ENCODE assay signal across 8 cellular contexts in genomic region chr3:32238027-32238815, GRCh38. TPM values are rescaled to one million over a fixed set of nuclear protein-coding genes. Genes with fewer than 3 reads are reported as not detected.
A peak's percentile ranks its signal among the peaks of the same experiment; 100 is the strongest.
DNase-seq lines count a peak whose midpoint lies in the region; ATAC-seq and TF ChIP-seq lines count a peak whose summit lies in the region.

A gene with protein sequence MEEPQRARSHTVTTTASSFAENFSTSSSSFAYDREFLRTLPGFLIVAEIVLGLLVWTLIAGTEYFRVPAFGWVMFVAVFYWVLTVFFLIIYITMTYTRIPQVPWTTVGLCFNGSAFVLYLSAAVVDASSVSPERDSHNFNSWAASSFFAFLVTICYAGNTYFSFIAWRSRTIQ (plus strand): TSS chr3:32238680. CDS start chr3:32238973, 293 bp downstream.

- peak within 1 kb of the TSS; percentile 89 for H3K4me2 ChIP-seq in OCI-LY3 (ENCODE audit: low read length)

- H3K4me1 ChIP-seq in OCI-LY3 (ENCODE audit: low read length), result peaks cover 11% of the 10 kb centered on the region
- peaks cover 10 to 17% of the 10 kb centered on the region in 2 experiments for H3K4me1 ChIP-seq in neutrophil (ENCODE audit: control insufficient read depth in 1 of 2, insufficient read depth in 1 of 2, low read depth in 1 of 2, low read length in 1 of 2)
- peaks cover 0 to 16% (median 6%) of the 10 kb centered on the region in 4 donors for H3K4me1 ChIP-seq in tibial nerve

- peaks cover 16% of the 10 kb centered on the region for H3K27me3 Mint-ChIP-seq in activated T-cell treated with anti-CD3 and anti-CD28 coated beads, Interleukin-2, amount 50 U/mL, for 72 hours (ENCODE audit: low read depth)

- peak within 1 kb of the TSS; percentile 70 for H3K9ac ChIP-seq in OCI-LY3 (ENCODE audit: low read length)

- in situ Hi-C loops in GM13976 (cut with MboI; ENCODE audit: low sequenced_read_pairs, unreplicated experiment), result no loop called here

- peaks cover 34% of the 10 kb centered on the region for H3K4me1 Mint-ChIP-seq in activated T-cell treated with anti-CD3 and anti-CD28 coated beads, Interleukin-2, amount 50 U/mL, for 72 hours (ENCODE audit: low read depth)

- H3K9me3 Mint-ChIP-seq in activated T-cell treated with anti-CD3 and anti-CD28 coated beads, Interleukin-2, amount 50 U/mL, for 72 hours, result peaks cover 2 to 7% of the 10 kb centered on the region in 2 donors

- DNase-seq in GM13976 (ENCODE audit: low spot score) (peak; percentile 82), fibroblast of pulmonary artery (ENCODE audit: low read depth) (peak; percentile 44), tibial nerve (ENCODE audit: low spot score in 2 of 2) (peak in 1 of 2 donors; percentile 34)
- peak; percentile 66 to 73 for DNase-seq in activated T-cell treated with anti-CD3 and anti-CD28 coated beads, Interleukin-2, amount 50 U/mL, for 72 hours

- ATAC-seq in HG03432 (IDR thresholded peaks at IDR 0.05; ENCODE audit: unreplicated experiment) (peak; percentile 70), HG03565 (IDR thresholded peaks at IDR 0.05; ENCODE audit: unreplicated experiment) (no peak)
- ATAC-seq in activated T-cell treated with anti-CD3 and anti-CD28 coated beads, Interleukin-2, amount 50 U/mL, for 72 hours (replicated peaks in 1 of 2), result peak; percentile 84 to 87

- no peaks in the 10 kb centered on the region for H3K9me3 ChIP-seq in OCI-LY3 (ENCODE audit: insufficient read depth, low read length)
- H3K9me3 ChIP-seq in neutrophil, result no peaks in the 10 kb centered on the region
- peaks cover 0 to 12% (median 1%) of the 10 kb centered on the region in 4 donors for H3K9me3 ChIP-seq in tibial nerve

- H3K36me3 Mint-ChIP-seq in activated T-cell treated with anti-CD3 and anti-CD28 coated beads, Interleukin-2, amount 50 U/mL, for 72 hours (ENCODE audit: insufficient read depth in 2 of 2), result peaks cover 12 to 14% of the 10 kb centered on the region in 2 donors

- no peaks in the 10 kb centered on the region for H3K79me2 ChIP-seq in OCI-LY3 (ENCODE audit: low read length)

- 0 out of 2 replicates have a peak, but pooled peaks cover 6% of the 10 kb centered on the region for H3K27me3 ChIP-seq in OCI-LY3 (ENCODE audit: low read depth, low read length)
- H3K27me3 ChIP-seq in neutrophil, result peaks cover 56% of the 10 kb centered on the region
- peaks cover 0 to 17% of the 10 kb centered on the region in 2 donors for H3K27me3 ChIP-seq in tibial nerve

- H3K4me3 Mint-ChIP-seq in activated T-cell treated with anti-CD3 and anti-CD28 coated beads, Interleukin-2, amount 50 U/mL, for 72 hours, result peak within 1 kb of the TSS; percentile 85 to 92

- TF ChIP-seq CTCF in GM13976 (IDR thresholded peaks at IDR 0.05; ENCODE audit: borderline replicate concordance, control extremely low read depth, extremely low read depth, insufficient read depth, missing control alignments) (no peak), OCI-LY3 (IDR thresholded peaks at IDR 0.05; ENCODE audit: low read depth, low read length) (no peak), fibroblast of pulmonary artery (IDR thresholded peaks at IDR 0.05; ENCODE audit: low read length, missing control alignments) (no peak), neutrophil (IDR thresholded peaks at IDR 0.05) (no peak), tibial nerve (IDR thresholded peaks at IDR 0.05) (no peak)

- H4K20me1 ChIP-seq in OCI-LY3 (ENCODE audit: insufficient read depth, low read length), result 0 out of 2 replicates have a peak, but pooled peaks cover 3% of the 10 kb centered on the region

- peak within 1 kb of the TSS; percentile 34 for H3K27ac Mint-ChIP-seq in activated T-cell treated with anti-CD3 and anti-CD28 coated beads, Interleukin-2, amount 50 U/mL, for 72 hours

- H3K27ac ChIP-seq in OCI-LY3 (ENCODE audit: low read length) (no peak within 1 kb of the TSS), neutrophil (no peak within 1 kb of the TSS), tibial nerve (peak within 1 kb of the TSS in 3 of 4 donors; percentile 46 to 77 (median 58))

- H3K4me3 ChIP-seq in OCI-LY3 (ENCODE audit: low read length) (peak within 1 kb of the TSS; percentile 88), fibroblast of pulmonary artery (replicated peaks; ENCODE audit: low read depth, low read length) (peak within 1 kb of the TSS; percentile 65), neutrophil (ENCODE audit: low read depth in 1 of 2, low read length in 1 of 2) (peak within 1 kb of the TSS; percentile 59 to 78), tibial nerve (peak within 1 kb of the TSS; percentile 42 to 79 (median 62))

- no peak for TF ChIP-seq EP300 in tibial nerve (IDR thresholded peaks at IDR 0.05)

- H2AFZ ChIP-seq in OCI-LY3 (ENCODE audit: low read depth, low read length), result peak within 1 kb of the TSS; percentile 75

- 2 to 3% methylated on average over 27 to 29 of the region's 80 CpGs for WGBS in tibial nerve, 2 donors

- no peak for TF ChIP-seq POLR2A in tibial nerve (IDR thresholded peaks at IDR 0.05)

- H3K36me3 ChIP-seq in OCI-LY3 (replicated peaks; ENCODE audit: low read depth, low read length) (no peaks in the 10 kb centered on the region), neutrophil (no peaks in the 10 kb centered on the region), tibial nerve (no peaks in the 10 kb centered on the region)

RNA-seq across cellular contexts. Expression of the gene that starts here (rescaled TPM):
- total RNA-seq in activated T-cell treated with anti-CD3 and anti-CD28 coated beads, Interleukin-2, amount 50 U/mL, for 72 hours, result 1 to 10 TPM; 7.1 to 9.0 TPM
- total RNA-seq in tibial nerve, result 1 to 10 TPM; 2.9 to 8.4 (median 7.3) TPM

Comparison
In these comparisons a context has a peak if more than half of its experiments do, and no peak if none do; other contexts are left out.
1. H3K27ac ChIP-seq: peak in tibial nerve (3 of 4); none in OCI-LY3 (single experiment) and neutrophil (single experiment).
2. Peak in every context shown above with its lines, with median percentiles within 50 percentile points of each other: H3K4me3 ChIP-seq.